Comparison of ENCODE assay signal across 8 cellular contexts in the genomic region with DNA sequence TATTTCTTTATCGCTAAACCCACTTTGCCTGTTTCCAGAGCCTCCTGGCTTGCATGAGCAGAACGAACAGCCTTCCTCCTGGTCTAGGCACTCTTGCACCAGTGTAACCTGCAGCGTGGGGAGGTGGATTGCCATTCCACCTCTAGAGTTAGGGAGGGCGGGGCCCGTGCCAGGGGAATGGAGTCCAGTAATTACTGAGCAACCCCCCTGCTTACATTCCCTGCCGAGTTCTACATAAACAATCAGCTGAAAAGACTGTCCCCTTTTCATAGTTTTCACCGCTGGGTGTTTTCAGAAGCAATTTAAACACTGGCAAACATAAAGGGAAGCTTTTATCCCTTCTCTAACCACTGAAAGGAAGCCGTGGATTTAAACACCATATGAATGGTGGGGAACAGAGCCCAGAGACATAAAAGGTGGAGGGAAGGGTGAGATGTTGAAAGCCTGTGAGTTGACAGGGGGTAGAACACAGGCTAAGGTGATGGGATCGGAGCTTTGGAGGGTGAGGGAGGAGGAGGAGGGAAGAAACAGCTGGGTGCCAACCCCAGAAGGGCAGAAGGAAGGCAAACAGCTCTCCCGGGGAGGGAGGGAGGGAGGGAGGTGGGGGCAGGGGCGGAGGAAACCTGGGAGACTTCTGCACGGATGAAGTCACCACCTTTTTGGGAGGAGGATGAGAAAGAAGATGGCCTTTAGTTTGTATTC.
A peak's percentile ranks its signal among the peaks of the same experiment; 100 is the strongest.
DNase-seq lines count a peak whose midpoint lies in the region; ATAC-seq, FAIRE-seq and TF ChIP-seq lines count a peak whose summit lies in the region.

No MANE protein-coding gene starts in this region.

- H3K27me3 Mint-ChIP-seq in memory B cell, result no peaks in the 10 kb centered on the region

- H3K27me3 ChIP-seq in body of pancreas, result no peaks in the 10 kb centered on the region

- FAIRE-seq in frontal cortex (lab: Jason Lieb, UNC), result no peak

- H3K4me1 ChIP-seq in body of pancreas, result peaks cover 49% of the 10 kb centered on the region

- no peaks in the 10 kb centered on the region for H3K9me3 ChIP-seq in body of pancreas

- H3K36me3 ChIP-seq in body of pancreas (replicated peaks in 1 of 2; ENCODE audit: insufficient read depth in 1 of 2, low read depth in 2 of 2), result no peaks in the 10 kb centered on the region

- intact Hi-C loops in body of pancreas (cut with DNase I), result no loop called here

- no peaks in the 10 kb centered on the region for H3K36me3 Mint-ChIP-seq in memory B cell

- H3K9me3 Mint-ChIP-seq in memory B cell, result no peaks in the 10 kb centered on the region

- 14 to 16% methylated on average over 12 of the region's 12 CpGs for WGBS in body of pancreas, 2 donors

- DNase-seq in COLO829 (ENCODE audit: low spot score) (peak; percentile 78), NCI-H1092 (lab: John Stamatoyannopoulos, UW) (peak; percentile 89), body of pancreas (peak; percentile 60 to 69 (median 66)), memory B cell (ENCODE audit: low spot score in 2 of 2) (no peak), frontal cortex (ENCODE audit: low spot score in 2 of 2) (no peak)

- no peak overlapping the region for H3K4me3 Mint-ChIP-seq in memory B cell

- H3K27ac ChIP-seq in body of pancreas, result peak overlapping the region; percentile 71 to 91 (median 90)

- no peak for TF ChIP-seq POLR2A in body of pancreas (IDR thresholded peaks at IDR 0.05)

- H3K27ac Mint-ChIP-seq in memory B cell, result no peak overlapping the region

- ATAC-seq in body of pancreas, result peak; percentile 45
- ATAC-seq in memory B cell (ENCODE audit: low read depth), result peak; percentile 5
- no peak for ATAC-seq in HG03521 (IDR thresholded peaks at IDR 0.05; ENCODE audit: unreplicated experiment)
- ATAC-seq in HG03039 (IDR thresholded peaks at IDR 0.05; ENCODE audit: unreplicated experiment), result no peak
- no peak for ATAC-seq in HG02938 (IDR thresholded peaks at IDR 0.05; ENCODE audit: unreplicated experiment)

- TF ChIP-seq CTCF in body of pancreas (IDR thresholded peaks at IDR 0.05), result no peak

- peaks cover 25% of the 10 kb centered on the region for H3K4me1 Mint-ChIP-seq in memory B cell

- H3K4me3 ChIP-seq in body of pancreas, result no peak overlapping the region

Comparison
In these comparisons a context has a peak if more than half of its experiments do, and no peak if none do; other contexts are left out.
1. DNase-seq: peak in COLO829 (single experiment), NCI-H1092 (single experiment) and body of pancreas (4 of 4); none in memory B cell (0 of 2) and frontal cortex (0 of 2).
2. ATAC-seq: peak in body of pancreas (single experiment) and memory B cell (single experiment); none in HG03521 (single experiment), HG03039 (single experiment) and HG02938 (single experiment).